In the genomic region with DNA sequence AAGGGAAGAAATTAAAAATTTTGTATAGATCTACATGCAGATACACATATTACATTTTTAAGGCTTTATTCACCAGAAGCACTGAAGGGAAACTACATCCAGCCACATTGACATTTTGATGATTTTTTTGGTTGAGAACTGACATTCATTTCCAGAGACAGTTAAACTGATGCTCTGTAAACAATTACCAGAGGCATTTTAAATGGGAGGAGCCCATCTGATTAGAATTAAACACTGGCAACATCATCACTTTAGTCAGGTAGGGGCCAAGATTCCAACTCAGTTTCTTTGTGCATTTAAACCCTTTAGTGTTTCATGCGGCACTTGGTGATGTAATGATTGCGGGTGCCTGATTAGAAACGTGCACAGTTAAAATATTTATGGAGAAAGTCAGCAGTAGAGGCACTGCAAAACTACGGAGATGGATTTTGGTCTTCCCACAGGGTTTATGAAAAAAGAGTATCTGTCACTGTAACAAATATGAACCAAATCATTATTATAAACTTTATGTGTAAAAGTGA, we compare ENCODE assay signal across 1 cellular context.
TF ChIP-seq lines count a peak whose summit lies in the region.

No MANE protein-coding gene starts in this region.

TF ChIP-seq in SK-N-SH treated with all-trans-retinoic acid at 6 μM for 48 hours, 23 proteins besides CTCF, POLR2A, EP300 and RAD21 (continued from another document):
- TF ChIP-seq, protein P1, sequence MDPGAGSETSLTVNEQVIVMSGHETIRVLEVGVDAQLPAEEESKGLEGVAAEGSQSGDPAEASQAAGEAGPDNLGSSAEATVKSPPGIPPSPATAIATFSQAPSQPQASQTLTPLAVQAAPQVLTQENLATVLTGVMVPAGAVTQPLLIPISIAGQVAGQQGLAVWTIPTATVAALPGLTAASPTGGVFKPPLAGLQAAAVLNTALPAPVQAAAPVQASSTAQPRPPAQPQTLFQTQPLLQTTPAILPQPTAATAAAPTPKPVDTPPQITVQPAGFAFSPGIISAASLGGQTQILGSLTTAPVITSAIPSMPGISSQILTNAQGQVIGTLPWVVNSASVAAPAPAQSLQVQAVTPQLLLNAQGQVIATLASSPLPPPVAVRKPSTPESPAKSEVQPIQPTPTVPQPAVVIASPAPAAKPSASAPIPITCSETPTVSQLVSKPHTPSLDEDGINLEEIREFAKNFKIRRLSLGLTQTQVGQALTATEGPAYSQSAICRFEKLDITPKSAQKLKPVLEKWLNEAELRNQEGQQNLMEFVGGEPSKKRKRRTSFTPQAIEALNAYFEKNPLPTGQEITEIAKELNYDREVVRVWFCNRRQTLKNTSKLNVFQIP (CRISPR knock-in tag; IDR thresholded peaks at IDR 0.05; ENCODE audit: borderline replicate concordance, low read depth), result no peak
- TF ChIP-seq, protein P2, sequence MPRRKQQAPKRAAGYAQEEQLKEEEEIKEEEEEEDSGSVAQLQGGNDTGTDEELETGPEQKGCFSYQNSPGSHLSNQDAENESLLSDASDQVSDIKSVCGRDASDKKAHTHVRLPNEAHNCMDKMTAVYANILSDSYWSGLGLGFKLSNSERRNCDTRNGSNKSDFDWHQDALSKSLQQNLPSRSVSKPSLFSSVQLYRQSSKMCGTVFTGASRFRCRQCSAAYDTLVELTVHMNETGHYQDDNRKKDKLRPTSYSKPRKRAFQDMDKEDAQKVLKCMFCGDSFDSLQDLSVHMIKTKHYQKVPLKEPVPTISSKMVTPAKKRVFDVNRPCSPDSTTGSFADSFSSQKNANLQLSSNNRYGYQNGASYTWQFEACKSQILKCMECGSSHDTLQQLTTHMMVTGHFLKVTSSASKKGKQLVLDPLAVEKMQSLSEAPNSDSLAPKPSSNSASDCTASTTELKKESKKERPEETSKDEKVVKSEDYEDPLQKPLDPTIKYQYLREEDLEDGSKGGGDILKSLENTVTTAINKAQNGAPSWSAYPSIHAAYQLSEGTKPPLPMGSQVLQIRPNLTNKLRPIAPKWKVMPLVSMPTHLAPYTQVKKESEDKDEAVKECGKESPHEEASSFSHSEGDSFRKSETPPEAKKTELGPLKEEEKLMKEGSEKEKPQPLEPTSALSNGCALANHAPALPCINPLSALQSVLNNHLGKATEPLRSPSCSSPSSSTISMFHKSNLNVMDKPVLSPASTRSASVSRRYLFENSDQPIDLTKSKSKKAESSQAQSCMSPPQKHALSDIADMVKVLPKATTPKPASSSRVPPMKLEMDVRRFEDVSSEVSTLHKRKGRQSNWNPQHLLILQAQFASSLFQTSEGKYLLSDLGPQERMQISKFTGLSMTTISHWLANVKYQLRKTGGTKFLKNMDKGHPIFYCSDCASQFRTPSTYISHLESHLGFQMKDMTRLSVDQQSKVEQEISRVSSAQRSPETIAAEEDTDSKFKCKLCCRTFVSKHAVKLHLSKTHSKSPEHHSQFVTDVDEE (CRISPR knock-in tag; IDR thresholded peaks at IDR 0.05), result no peak
- TF ChIP-seq ZFP3 (CRISPR knock-in tag; IDR thresholded peaks at IDR 0.05) (no peak), CSDC2 (CRISPR knock-in tag; IDR thresholded peaks at IDR 0.05) (no peak), TCF4 (CRISPR knock-in tag; IDR thresholded peaks at IDR 0.05; ENCODE audit: borderline replicate concordance) (no peak)
